Comparison of ENCODE assay signal across 29 cellular contexts in genomic region chr4:47534772-47535171, GRCh38.
"Had no signal": no experiment of that assay in that cellular context is flagged by ENCODE, and none has a peak within 500 bp of the region (broad histone marks: within the 10 kb centered on the region; RNA-seq: fewer than 3 reads in every experiment).

No MANE protein-coding gene starts in this region.

- H3K4me3 ChIP-seq: ascending aorta, breast epithelium, cardiac muscle cell, colonic mucosa, esophagus squamous epithelium, gastroesophageal sphincter, heart right ventricle had no signal

- H3K27ac Mint-ChIP-seq: activated CD4-positive, alpha-beta memory T cell treated with anti-CD3 and anti-CD28 coated beads for 36 hours; activated naive CD4-positive, alpha-beta T cell treated with anti-CD3 and anti-CD28 coated beads, Interleukin-2, amount 50 U/mL, for 72 hours; brain had no signal

- DNase-seq: activated CD4-positive, alpha-beta memory T cell treated with anti-CD3 and anti-CD28 coated beads for 36 hours; activated CD4-positive, alpha-beta T cell treated with anti-CD3 and anti-CD28 coated beads for 36 hours; activated CD4-positive, alpha-beta T cell treated with anti-CD3 and anti-CD28 coated beads, Interleukin-2, amount 10 ng/mL, durations not matched to agents 24 days and 14 days; activated CD4-positive, CD25-positive, alpha-beta regulatory T cell; activated CD4-positive, CD25-positive, alpha-beta regulatory T cell treated with anti-CD3 and anti-CD28 coated beads, Interleukin-2, amount 50 U/mL, for 72 hours; activated CD8-positive, alpha-beta memory T cell treated with anti-CD3 and anti-CD28 coated beads, Interleukin-2, amount 10 ng/mL, durations not matched to agents 7 days and 5 days; activated CD8-positive, alpha-beta memory T cell treated with anti-CD3 and anti-CD28 coated beads, Interleukin-2, amount 50 U/mL, for 4 hours; activated CD8-positive, alpha-beta T cell treated with anti-CD3 and anti-CD28 coated beads, Interleukin-2, amount 10 ng/mL, durations not matched to agents 7 days and 5 days; activated gamma-delta T cell; activated naive CD4-positive, alpha-beta T cell; activated naive CD4-positive, alpha-beta T cell treated with anti-CD3 and anti-CD28 coated beads, Interleukin-2, amount 10 ng/mL, durations not matched to agents 7 days and 5 days; activated naive CD8-positive, alpha-beta T cell treated with anti-CD3 and anti-CD28 coated beads, Interleukin-2, amount 10 ng/mL, durations not matched to agents 7 days and 5 days; activated T-cell treated with anti-CD3 and anti-CD28 coated beads, Interleukin-2, amount 50 U/mL, for 1 hour; central memory CD4-positive, alpha-beta T cell; cerebellar nuclear complex; colonic mucosa; effector CD8-positive, alpha-beta T cell; esophagus squamous epithelium; foreskin melanocyte; heart right ventricle had no signal

- H3K36me3 ChIP-seq: breast epithelium, cardiac muscle cell, colonic mucosa had no signal

- H3K27me3 Mint-ChIP-seq: activated CD4-positive, alpha-beta memory T cell treated with anti-CD3 and anti-CD28 coated beads for 36 hours; activated CD4-positive, alpha-beta T cell treated with anti-CD3 and anti-CD28 coated beads for 36 hours; activated CD4-positive, alpha-beta T cell treated with anti-CD3 and anti-CD28 coated beads, Interleukin-2, amount 10 ng/mL, durations not matched to agents 24 days and 14 days; activated CD8-positive, alpha-beta memory T cell treated with anti-CD3 and anti-CD28 coated beads, Interleukin-2, amount 10 ng/mL, durations not matched to agents 7 days and 5 days; activated naive CD4-positive, alpha-beta T cell treated with anti-CD3 and anti-CD28 coated beads, Interleukin-2, amount 10 ng/mL, durations not matched to agents 7 days and 5 days; activated naive CD8-positive, alpha-beta T cell treated with anti-CD3 and anti-CD28 coated beads, Interleukin-2, amount 10 ng/mL, durations not matched to agents 7 days and 5 days; brain had no signal

- H3K4me1 ChIP-seq: breast epithelium, colonic mucosa had no signal

- ATAC-seq: activated CD4-positive, alpha-beta T cell treated with anti-CD3 and anti-CD28 coated beads for 36 hours; activated CD8-positive, alpha-beta memory T cell treated with anti-CD3 and anti-CD28 coated beads, Interleukin-2, amount 10 ng/mL, durations not matched to agents 7 days and 5 days; activated CD8-positive, alpha-beta T cell treated with anti-CD3 and anti-CD28 coated beads, Interleukin-2, amount 10 ng/mL, durations not matched to agents 7 days and 5 days; gastroesophageal sphincter; heart right ventricle had no signal

- H3K9me3 ChIP-seq: ascending aorta, breast epithelium, colonic mucosa, esophagus squamous epithelium, gastroesophageal sphincter had no signal

- H3K4me3 Mint-ChIP-seq: activated CD4-positive, alpha-beta memory T cell treated with anti-CD3 and anti-CD28 coated beads for 36 hours; activated CD4-positive, alpha-beta T cell treated with anti-CD3 and anti-CD28 coated beads for 36 hours; activated CD4-positive, alpha-beta T cell treated with anti-CD3 and anti-CD28 coated beads, Interleukin-2, amount 10 ng/mL, durations not matched to agents 24 days and 14 days; activated CD8-positive, alpha-beta memory T cell treated with anti-CD3 and anti-CD28 coated beads, Interleukin-2, amount 10 ng/mL, durations not matched to agents 7 days and 5 days; activated CD8-positive, alpha-beta T cell treated with anti-CD3 and anti-CD28 coated beads, Interleukin-2, amount 10 ng/mL, durations not matched to agents 7 days and 5 days; activated naive CD4-positive, alpha-beta T cell treated with anti-CD3 and anti-CD28 coated beads, Interleukin-2, amount 10 ng/mL, durations not matched to agents 7 days and 5 days; brain had no signal

- FAIRE-seq: endometrium, endothelial cell of umbilical vein had no signal

- H3K27ac ChIP-seq: ascending aorta, breast epithelium, cardiac muscle cell, colonic mucosa, epithelial cell of prostate, esophagus squamous epithelium, gastroesophageal sphincter, heart right ventricle had no signal
